In genomic region chr1:246860401-246860800, GRCh38 we compare ENCODE assay signal across 18 cellular contexts.
DNase-seq lines count a peak whose midpoint lies in the region; ATAC-seq and TF ChIP-seq lines count a peak whose summit lies in the region.
"Had no signal": no experiment of that assay in that cellular context is flagged by ENCODE, and none has a peak within 500 bp of the region (broad histone marks: within the 10 kb centered on the region; RNA-seq: fewer than 3 reads in every experiment).

No MANE protein-coding gene starts in this region.

- no peak overlapping the region for H3K4me3 Mint-ChIP-seq in activated T-cell treated with anti-CD3 and anti-CD28 coated beads, Interleukin-2, amount 50 U/mL, for 72 hours
- H3K4me3 Mint-ChIP-seq: CD8-positive, alpha-beta T cell had no signal

- H3K4me1 ChIP-seq in Peyer's patch: no peaks in the 10 kb centered on the region
- H3K4me1 ChIP-seq: BLaER1 had no signal

- H3K4me3 ChIP-seq in fibroblast of villous mesenchyme (ENCODE audit: low read depth, low read length) (no peak overlapping the region), Peyer's patch (no peak overlapping the region)
- H3K4me3 ChIP-seq: BLaER1, HAP-1 had no signal

- no peak overlapping the region for H3K27ac ChIP-seq in Peyer's patch
- H3K27ac ChIP-seq: BLaER1 had no signal

- no peaks in the 10 kb centered on the region for H3K9me3 Mint-ChIP-seq in activated T-cell treated with anti-CD3 and anti-CD28 coated beads, Interleukin-2, amount 50 U/mL, for 72 hours
- H3K9me3 Mint-ChIP-seq: CD8-positive, alpha-beta T cell had no signal

- TF ChIP-seq POLR2A in Peyer's patch (IDR thresholded peaks at IDR 0.05): no peak

- no peaks in the 10 kb centered on the region for H3K4me1 Mint-ChIP-seq in activated T-cell treated with anti-CD3 and anti-CD28 coated beads, Interleukin-2, amount 50 U/mL, for 72 hours (ENCODE audit: low read depth)

- no peaks in the 10 kb centered on the region for H3K9me3 ChIP-seq in Peyer's patch
- H3K9me3 ChIP-seq: BLaER1, HAP-1 had no signal

- H3K36me3 ChIP-seq in Peyer's patch: peaks cover 0 to 83% (median 0%) of the 10 kb centered on the region in 3 donors

- H3K36me3 Mint-ChIP-seq in activated T-cell treated with anti-CD3 and anti-CD28 coated beads, Interleukin-2, amount 50 U/mL, for 72 hours (ENCODE audit: insufficient read depth in 2 of 2): peaks cover 4 to 31% of the 10 kb centered on the region in 2 donors

- H3K27ac Mint-ChIP-seq in activated T-cell treated with anti-CD3 and anti-CD28 coated beads, Interleukin-2, amount 50 U/mL, for 72 hours: peak overlapping the region; percentile 12
- H3K27ac Mint-ChIP-seq: CD8-positive, alpha-beta T cell had no signal

- ATAC-seq in activated T-cell treated with anti-CD3 and anti-CD28 coated beads, Interleukin-2, amount 50 U/mL, for 72 hours (replicated peaks in 1 of 2): no peak
- no peak for ATAC-seq in GM18909 (IDR thresholded peaks at IDR 0.05; ENCODE audit: poor library complexity, unreplicated experiment)
- ATAC-seq: CD8-positive, alpha-beta T cell had no signal

- no peaks in the 10 kb centered on the region for H3K27me3 Mint-ChIP-seq in activated T-cell treated with anti-CD3 and anti-CD28 coated beads, Interleukin-2, amount 50 U/mL, for 72 hours (ENCODE audit: low read depth)

- no peak for DNase-seq in activated T-cell treated with anti-CD3 and anti-CD28 coated beads, Interleukin-2, amount 50 U/mL, for 72 hours
- no peak for DNase-seq in activated T-cell treated with anti-CD3 and anti-CD28 coated beads, Interleukin-2, amount 50 U/mL, for 1 hour
- DNase-seq in amniotic epithelial cell (ENCODE audit: low read depth) (peak; percentile 85), fibroblast of villous mesenchyme (ENCODE audit: low read depth) (peak; percentile 18), Peyer's patch (no peak), islet precursor cell (no peak), HT-29 (ENCODE audit: low spot score) (no peak)
- DNase-seq: CD8-positive, alpha-beta T cell; DMS79; NCI-H1092 treated with DMSO at 0.1 percent for 48 hours; NCI-H1694; NCI-H2107; NCI-H226; NCI-H524 treated with DMSO at 0.1 percent for 48 hours; SHP77 treated with DMSO at 0.1 percent for 48 hours had no signal

- TF ChIP-seq CTCF in fibroblast of villous mesenchyme (IDR thresholded peaks at IDR 0.05; ENCODE audit: insufficient read depth, low read depth, low read length) (no peak), Peyer's patch (IDR thresholded peaks at IDR 0.05) (no peak)

- no peaks in the 10 kb centered on the region for H3K27me3 ChIP-seq in Peyer's patch
- H3K27me3 ChIP-seq: BLaER1 had no signal

Comparison
In these comparisons a context has a peak if more than half of its experiments do, and no peak if none do; other contexts are left out.
1. DNase-seq: peak in amniotic epithelial cell (single experiment) and fibroblast of villous mesenchyme (single experiment); none in activated T-cell treated with anti-CD3 and anti-CD28 coated beads, Interleukin-2, amount 50 U/mL, for 72 hours (0 of 2), activated T-cell treated with anti-CD3 and anti-CD28 coated beads, Interleukin-2, amount 50 U/mL, for 1 hour (single experiment), Peyer's patch (0 of 3), islet precursor cell (single experiment) and HT-29 (single experiment).